ENCODE assay signal across 20 cellular contexts in the genomic region with DNA sequence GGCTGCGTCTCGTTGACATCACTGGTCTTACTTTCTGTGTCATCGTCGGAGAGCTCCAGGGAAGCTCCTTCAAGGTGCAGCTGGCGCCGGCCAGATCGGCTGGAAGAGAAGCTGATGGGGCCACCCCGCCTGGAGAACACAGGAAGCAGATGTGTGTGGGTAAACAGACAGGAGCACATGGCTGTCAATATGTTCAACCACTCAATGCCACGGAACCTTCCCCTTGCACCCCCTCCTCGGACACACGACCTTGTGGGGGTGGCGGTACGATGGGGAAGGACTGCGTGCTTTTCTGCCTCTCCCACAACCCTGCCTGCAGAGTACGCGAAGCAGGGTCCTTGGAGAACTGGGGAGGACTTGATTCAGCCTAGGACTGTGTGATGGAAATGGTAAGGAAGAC. TPM values are rescaled to one million over a fixed set of nuclear protein-coding genes. Genes with fewer than 3 reads are reported as not detected.
DNase-seq lines count a peak whose midpoint lies in the region; ATAC-seq, FAIRE-seq and TF ChIP-seq lines count a peak whose summit lies in the region.
"Had no signal": no experiment of that assay in that cellular context is flagged by ENCODE, and none has a peak within 500 bp of the region (broad histone marks: within the 10 kb centered on the region; RNA-seq: fewer than 3 reads in every experiment).

No MANE protein-coding gene starts in this region.

- no peak overlapping the region for H3K23ac ChIP-seq in H1 (ENCODE audit: insufficient read length)

- no peak overlapping the region for H3K27ac Mint-ChIP-seq in T-helper 17 cell

- H3K4ac ChIP-seq in H1 (replicated peaks; ENCODE audit: insufficient read length, low read depth, low read length) = no peak overlapping the region

- no peak overlapping the region for H2BK120ac ChIP-seq in H1 (replicated peaks; ENCODE audit: low read depth, low read length)

- no peak overlapping the region for H2BK12ac ChIP-seq in H1 (ENCODE audit: low read depth, low read length)

- H3K36me3 Mint-ChIP-seq in T-helper 17 cell (ENCODE audit: low read depth) = peaks cover 11% of the 10 kb centered on the region

- DNase-seq in cardiac muscle cell (ENCODE audit: low read depth in 1 of 2, low spot score in 1 of 2) (no peak), Right ventricle myocardium superior (no peak), T-helper 17 cell (no peak), H1 (ENCODE audit: low read depth in 1 of 2, low spot score in 2 of 2) (no peak), upper lobe of right lung (peak; percentile 41), SIG-M5 treated with dmso at 0.1 percent for 504 hours (lab: John Stamatoyannopoulos, UW; ENCODE audit: unreplicated experiment) (no peak)
- DNase-seq: BE2C; Calu3; CD4-positive, CD25-positive, alpha-beta regulatory T cell; EL; HCEC 1CT; NCI-H187; NCI-H2107; NCI-H2227 treated with DMSO at 0.1 percent for 48 hours; NCI-H524 treated with DMSO at 0.1 percent for 48 hours; SHP77 treated with DMSO at 0.1 percent for 48 hours had no signal

- H4K91ac ChIP-seq in H1 (replicated peaks; ENCODE audit: insufficient read length, low read length) = no peak overlapping the region

- H3K14ac ChIP-seq in H1 (ENCODE audit: insufficient read length) = no peak overlapping the region

- H3K79me1 ChIP-seq in H1 (ENCODE audit: low read depth, low read length) = no peaks in the 10 kb centered on the region

- no peaks in the 10 kb centered on the region for H3K79me2 ChIP-seq in H1 (ENCODE audit: control insufficient read depth in 1 of 2, insufficient read depth in 2 of 2, low read length in 2 of 2)

- H4K8ac ChIP-seq in H1 (ENCODE audit: extremely low read depth, insufficient read depth, low read length) = no peak overlapping the region

- H2BK5ac ChIP-seq in H1 (ENCODE audit: low read depth, low read length) = peak overlapping the region; percentile 49; the same call in 1 of the 2 replicates

- TF ChIP-seq POLR2A in H1 (IDR thresholded peaks at IDR 0.05; ENCODE audit: control extremely low read depth in 1 of 2, low read depth in 2 of 2, low read length in 2 of 2) = no peak

- no peak overlapping the region for H3K4me2 ChIP-seq in H1 (ENCODE audit: insufficient read depth in 1 of 2, low read depth in 2 of 2, low read length in 2 of 2)

- H3K23me2 ChIP-seq in H1 (ENCODE audit: low read depth, low read length) = no peaks in the 10 kb centered on the region

- H4K20me1 ChIP-seq in H1 (replicated peaks in 1 of 2; ENCODE audit: control insufficient read depth in 1 of 2, insufficient read depth in 2 of 2, low read length in 2 of 2) = peaks cover 7 to 12% of the 10 kb centered on the region in 2 experiments

- peaks cover 9% of the 10 kb centered on the region for H3K4me1 Mint-ChIP-seq in T-helper 17 cell

- H3K4me1 ChIP-seq in cardiac muscle cell (ENCODE audit: low read depth) (no peaks in the 10 kb centered on the region), H1 (replicated peaks in 1 of 4; ENCODE audit: control insufficient read depth in 3 of 4, insufficient read depth in 4 of 4, low read length in 3 of 4) (no peaks in the 10 kb centered on the region), upper lobe of right lung (peaks cover 11% of the 10 kb centered on the region)
- H3K4me1 ChIP-seq: BE2C had no signal

- H3K27me3 ChIP-seq in cardiac muscle cell (no peaks in the 10 kb centered on the region), H1 (replicated peaks in 1 of 4; ENCODE audit: control insufficient read depth in 3 of 4, extremely low read depth in 1 of 4, insufficient read depth in 3 of 4, low read length in 3 of 4) (no peaks in the 10 kb centered on the region), upper lobe of right lung (no peaks in the 10 kb centered on the region)
- H3K27me3 ChIP-seq: BE2C had no signal

- peak overlapping the region; percentile 48 for H3K27ac ChIP-seq in cardiac muscle cell
- no peak overlapping the region for H3K27ac ChIP-seq in H1 (ENCODE audit: low read depth, low read length)
- H3K27ac ChIP-seq in upper lobe of right lung = no peak overlapping the region

- H3K36me3 ChIP-seq in cardiac muscle cell (peaks cover 73% of the 10 kb centered on the region), H1 (ENCODE audit: control insufficient read depth in 2 of 4, insufficient read depth in 4 of 4, low read length in 3 of 4) (peaks cover 47 to 71% (median 60%) of the 10 kb centered on the region in 4 experiments), upper lobe of right lung (peaks cover 94% of the 10 kb centered on the region)

- no peak for FAIRE-seq in H1 (lab: Jason Lieb, UNC)
- FAIRE-seq: A204.1 had no signal

- H2AFZ ChIP-seq in H1 (ENCODE audit: low read length) = no peak overlapping the region

- intact Hi-C loops in Right ventricle myocardium superior (cut with DNase I) = no loop called here
- intact Hi-C loops in upper lobe of right lung (cut with DNase I) = no loop called here

- H2BK15ac ChIP-seq in H1 (ENCODE audit: low read length) = no peak overlapping the region

- TF ChIP-seq RAD21 in H1 (IDR thresholded peaks at IDR 0.05 in 1 of 2, conservative IDR thresholded peaks at IDR 0.05 in 1 of 2; ENCODE audit: low read depth in 2 of 2, low read length in 2 of 2) = no peak

- H4K5ac ChIP-seq in H1 (ENCODE audit: insufficient read length, low read depth, low read length) = no peak overlapping the region

- H3K4me3 ChIP-seq in cardiac muscle cell (no peak overlapping the region), H1 (ENCODE audit: extremely low read depth in 1 of 4, insufficient read depth in 2 of 4, low read depth in 3 of 4, low read length in 4 of 4) (no peak overlapping the region), upper lobe of right lung (no peak overlapping the region)

- H3K56ac ChIP-seq in H1 (replicated peaks; ENCODE audit: insufficient read length, low read depth, low read length) = no peak overlapping the region

- TF ChIP-seq EP300 in H1 (IDR thresholded peaks at IDR 0.05; ENCODE audit: borderline replicate concordance in 1 of 2, low read depth in 2 of 2, low read length in 2 of 2) = no peak

- H3K9me3 ChIP-seq in cardiac muscle cell (ENCODE audit: low read depth) = no peaks in the 10 kb centered on the region
- no peaks in the 10 kb centered on the region for H3K9me3 ChIP-seq in T-helper 17 cell (ENCODE audit: control insufficient read depth, low read length, poor library complexity, severe bottlenecking)
- H3K9me3 ChIP-seq in H1 (ENCODE audit: insufficient read depth in 2 of 2, low read depth in 1 of 2, low read length in 1 of 2) = no peaks in the 10 kb centered on the region
- H3K9me3 ChIP-seq in upper lobe of right lung = no peaks in the 10 kb centered on the region
- H3K9me3 ChIP-seq: BE2C had no signal

- 90% methylated on average over 16 of the region's 16 CpGs; no CpG with 5 or more reads in 1 of the 2 experiments for WGBS in H1 (ENCODE audit: extremely low coverage in 1 of 2, insufficient coverage in 1 of 2, insufficient read length in 1 of 2, insufficient replicate concordance in 2 of 2, low coverage in 1 of 2, low lambda C conversion rate in 2 of 2, missing lambda C conversion rate in 1 of 2), 2 experiments

- no peak for TF ChIP-seq CTCF in cardiac muscle cell (IDR thresholded peaks at IDR 0.05; ENCODE audit: low read depth, low read length)
- no peak for TF ChIP-seq CTCF in H1 (IDR thresholded peaks at IDR 0.05; ENCODE audit: control extremely low read depth in 1 of 3, insufficient read depth in 1 of 3, low read depth in 1 of 3, low read length in 3 of 3)
- TF ChIP-seq CTCF in upper lobe of right lung (IDR thresholded peaks at IDR 0.05) = no peak

- CTCF ChIA-PET in H1 (lab: Charles Lee; ENCODE audit: partially characterized antibody) = interaction anchor here (0.5 to 1.3 kb wide), 4 partner anchors 9 to 224 kb away, joined by 3 to 4 read pairs (median 4); no protein-coding TSS in a partner anchor

- H3K4me3 Mint-ChIP-seq in T-helper 17 cell = peak overlapping the region; percentile 15
- H3K4me3 Mint-ChIP-seq: CD4-positive, CD25-positive, alpha-beta regulatory T cell had no signal

- no peak overlapping the region for H3K18ac ChIP-seq in H1 (ENCODE audit: extremely low read depth, low read length)

- H2AK5ac ChIP-seq in H1 (ENCODE audit: low read depth, low read length) = no peak overlapping the region

- H2BK20ac ChIP-seq in H1 (ENCODE audit: low read length) = no peak overlapping the region

- no peak overlapping the region; a peak in 1 of 7 replicates for H3K9ac ChIP-seq in H1 (replicated peaks in 1 of 4; ENCODE audit: extremely low read depth in 1 of 4, low read depth in 3 of 4, low read length in 3 of 4)

- no peak for ATAC-seq in Right ventricle myocardium superior (ENCODE audit: poor library complexity)
- ATAC-seq in T-helper 17 cell = no peak
- ATAC-seq in upper lobe of right lung = no peak
- ATAC-seq in GM18867 (IDR thresholded peaks at IDR 0.05; ENCODE audit: unreplicated experiment) = no peak
- no peak for ATAC-seq in HG02885 (IDR thresholded peaks at IDR 0.05; ENCODE audit: poor library complexity, unreplicated experiment)
- ATAC-seq: SK-N-SH treated with all-trans-retinoic acid at 6 μM for 48 hours had no signal

- no peaks in the 10 kb centered on the region for H3K27me3 Mint-ChIP-seq in T-helper 17 cell
- H3K27me3 Mint-ChIP-seq: CD4-positive, CD25-positive, alpha-beta regulatory T cell had no signal

- POLR2A ChIA-PET in H1 (lab: Charles Lee; ENCODE audit: partially characterized antibody) = interaction anchor here (1.3 kb wide), 1 partner anchor 10 kb away, joined by 5 read pairs; no protein-coding TSS in a partner anchor

TF ChIP-seq in H1, 55 proteins besides CTCF, POLR2A, EP300 and RAD21 (continues in another document):
- no peak for TF ChIP-seq BACH1 (IDR thresholded peaks at IDR 0.05; ENCODE audit: low read length)
- no peak for TF ChIP-seq CTBP2 (IDR thresholded peaks at IDR 0.05; ENCODE audit: borderline replicate concordance, insufficient read depth, insufficient read length, low read length)
- no peak for TF ChIP-seq GTF2F1 (IDR thresholded peaks at IDR 0.05; ENCODE audit: borderline replicate concordance, low read depth, low read length)
- TF ChIP-seq TAF7 (optimal IDR thresholded peaks at IDR 0.05; ENCODE audit: borderline replicate concordance, low read depth, low read length) = no peak
- no peak for TF ChIP-seq RBBP5 (IDR thresholded peaks at IDR 0.05; ENCODE audit: borderline replicate concordance, low read depth, low read length)
- no peak for TF ChIP-seq BCL11A (IDR thresholded peaks at IDR 0.05; ENCODE audit: low read depth in 2 of 2, low read length in 2 of 2)

RNA-seq across cellular contexts. Expression of a gene that starts 40.1 kb away (rescaled TPM):
- total RNA-seq in cardiac muscle cell (34.8 and 47.3 TPM in 2 replicates), Right ventricle myocardium superior (24.8 TPM), T-helper 17 cell (100 to 1,000 TPM; 259 to 267 TPM), upper lobe of right lung (80.6 TPM)
- polyA plus RNA-seq in cardiac muscle cell (21.3 and 25.7 TPM in 2 replicates), H1 (2011; rRNA removed) (31.1 and 31.2 TPM in 2 replicates)
- total RNA-seq in H1 (2021; fragmentation: NEBNext Ultra II Directional; extraction: Animal tissue kit (Norgen Biotek cat#: 25700)) = 31.3 and 32.9 TPM in 2 replicates
- polyA plus RNA-seq in H1 (2011; cell fraction: cytosol; rRNA removed) = 24.0 TPM
- polyA plus RNA-seq in H1 (2011; cell fraction: nucleus; rRNA removed) = 25.5 TPM
- polyA plus RNA-seq in H1 (2012, experiment 1 of 2) = 16.9 to 24.7 TPM (median 18.6 TPM) in 4 replicates
- polyA plus RNA-seq in H1 (2012, experiment 2 of 2) = 8.4 TPM
- polyA plus RNA-seq in H1 (2013, experiment 1 of 2) = 21.6 TPM
- polyA plus RNA-seq in H1 (2013, experiment 2 of 2) = 22.6 TPM
- polyA minus RNA-seq in H1 (2011; rRNA and poly(A)+ RNA removed) = 20.7 and 24.7 TPM in 2 replicates
- polyA minus RNA-seq in H1 (2011; cell fraction: cytosol; rRNA and poly(A)+ RNA removed) = 19.1 TPM
- polyA minus RNA-seq in H1 (2011; cell fraction: nucleus; rRNA and poly(A)+ RNA removed) = 39.1 TPM
